ENCODE assay signal across 13 cellular contexts in the genomic region with DNA sequence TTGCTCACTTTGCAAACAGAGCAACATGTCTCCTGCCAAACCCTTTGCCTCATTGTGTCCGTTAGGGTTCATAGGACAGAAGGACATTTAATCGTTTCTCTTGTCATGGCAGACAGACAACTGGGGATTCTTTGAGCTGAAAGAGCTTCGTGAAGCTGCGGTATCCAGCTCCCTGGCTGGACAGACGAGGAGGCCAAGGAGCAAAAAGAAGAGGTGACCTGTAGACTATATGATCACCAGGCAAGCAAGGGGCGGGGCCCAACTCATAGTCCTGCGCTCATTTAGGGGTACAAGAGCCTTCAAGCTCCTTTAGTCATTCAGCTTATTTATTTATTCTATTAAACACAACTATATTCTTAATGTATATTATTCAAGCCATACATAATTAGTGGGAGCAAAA.
DNase-seq lines count a peak whose midpoint lies in the region; ATAC-seq and TF ChIP-seq lines count a peak whose summit lies in the region.
"Had no signal": no experiment of that assay in that cellular context is flagged by ENCODE, and none has a peak within 500 bp of the region (broad histone marks: within the 10 kb centered on the region; RNA-seq: fewer than 3 reads in every experiment).

No MANE protein-coding gene starts in this region.

- H3K27ac Mint-ChIP-seq in brain (peak overlapping the region in 3 of 5 experiments; percentile 30 to 78 (median 46)), neural crest cell (ENCODE audit: unreplicated experiment) (peak overlapping the region; percentile 20), Caco-2 (ENCODE audit: unreplicated experiment) (no peak overlapping the region)
- H3K27ac Mint-ChIP-seq: CD4-positive, alpha-beta memory T cell had no signal

- peak; percentile 23 for DNase-seq in RWPE2 (ENCODE audit: low spot score)
- DNase-seq in neural crest cell (ENCODE audit: low read depth, low spot score): no peak
- no peak for DNase-seq in Caco-2
- no peak for DNase-seq in mucosa of descending colon
- DNase-seq: C1 segment of cervical spinal cord; CD4-positive, alpha-beta memory T cell; COR-L47; DMS153; DND-41; H7; HCEC 1CT had no signal

- no peak for TF ChIP-seq CTCF in RWPE2 (IDR thresholded peaks at IDR 0.05; ENCODE audit: poor library complexity, severe bottlenecking)
- TF ChIP-seq CTCF in brain (conservative IDR thresholded peaks at IDR 0.05): no peak
- no peak for TF ChIP-seq CTCF in neural crest cell (conservative IDR thresholded peaks at IDR 0.05)
- TF ChIP-seq CTCF in Caco-2 (IDR thresholded peaks at IDR 0.05; ENCODE audit: insufficient read depth in 1 of 2, low read depth in 1 of 2, low read length in 1 of 2, severe bottlenecking in 1 of 2, unreplicated experiment in 1 of 2): no peak
- no peak for TF ChIP-seq CTCF in gastroesophageal sphincter (IDR thresholded peaks at IDR 0.05)
- no peak for TF ChIP-seq CTCF in mucosa of descending colon (IDR thresholded peaks at IDR 0.05)

- no peak for TF ChIP-seq POLR2A in gastroesophageal sphincter (IDR thresholded peaks at IDR 0.05)

- H3K36me3 ChIP-seq in RWPE2 (ENCODE audit: low read depth) (no peaks in the 10 kb centered on the region), Caco-2 (ENCODE audit: control insufficient read depth, insufficient read depth, low read length) (no peaks in the 10 kb centered on the region), gastroesophageal sphincter (no peaks in the 10 kb centered on the region), mucosa of descending colon (ENCODE audit: low read depth) (no peaks in the 10 kb centered on the region)

- WGBS in gastroesophageal sphincter (ENCODE audit: low coverage in 1 of 2), 2 donors: 75 to 92% methylated on average over 6 to 7 of the region's 7 CpGs

- no peaks in the 10 kb centered on the region for H3K9me3 ChIP-seq in RWPE2 (ENCODE audit: severe bottlenecking)
- no peaks in the 10 kb centered on the region for H3K9me3 ChIP-seq in Caco-2
- H3K9me3 ChIP-seq in gastroesophageal sphincter: peaks cover 0 to 11% (median 0%) of the 10 kb centered on the region in 3 donors
- H3K9me3 ChIP-seq in mucosa of descending colon: no peaks in the 10 kb centered on the region

- intact Hi-C loops in Caco-2 (cut with micrococcal nuclease; ENCODE audit: unreplicated experiment): no loop called here
- intact Hi-C loops in mucosa of descending colon (cut with DNase I, micrococcal nuclease): no loop called here

- CTCF ChIA-PET in Caco-2 (lab: Charles Lee): no interaction called here

- no peaks in the 10 kb centered on the region for H3K4me1 ChIP-seq in RWPE2 (ENCODE audit: insufficient read depth, poor library complexity, severe bottlenecking)
- H3K4me1 ChIP-seq in Caco-2: no peaks in the 10 kb centered on the region
- no peaks in the 10 kb centered on the region for H3K4me1 ChIP-seq in gastroesophageal sphincter
- no peaks in the 10 kb centered on the region for H3K4me1 ChIP-seq in mucosa of descending colon (ENCODE audit: low read depth)

- ATAC-seq in RWPE2 (ENCODE audit: low read depth) (no peak), gastroesophageal sphincter (no peak), mucosa of descending colon (no peak)

- H3K4me3 Mint-ChIP-seq in brain (no peak overlapping the region), neural crest cell (no peak overlapping the region), Caco-2 (ENCODE audit: unreplicated experiment) (no peak overlapping the region)
- H3K4me3 Mint-ChIP-seq: CD4-positive, alpha-beta memory T cell had no signal

- no TSS peak for BruUV-seq in Caco-2 (replicated peaks; lab: Mats Ljungman, UMichigan)

- H3K36me3 Mint-ChIP-seq in brain (no peaks in the 10 kb centered on the region), neural crest cell (ENCODE audit: low read depth) (no peaks in the 10 kb centered on the region), Caco-2 (ENCODE audit: insufficient read depth, unreplicated experiment) (peaks cover 4% of the 10 kb centered on the region)
- H3K36me3 Mint-ChIP-seq: CD4-positive, alpha-beta memory T cell had no signal

- H3K4me1 Mint-ChIP-seq in brain: peaks cover 49% of the 10 kb centered on the region
- peaks cover 4% of the 10 kb centered on the region for H3K4me1 Mint-ChIP-seq in neural crest cell
- no peaks in the 10 kb centered on the region for H3K4me1 Mint-ChIP-seq in Caco-2 (ENCODE audit: low read depth, unreplicated experiment)
- H3K4me1 Mint-ChIP-seq: CD4-positive, alpha-beta memory T cell had no signal

- peaks cover 47% of the 10 kb centered on the region for H3K27me3 ChIP-seq in RWPE2 (ENCODE audit: insufficient read depth, poor library complexity, severe bottlenecking)
- H3K27me3 ChIP-seq in Caco-2 (replicated peaks; ENCODE audit: control insufficient read depth, insufficient read depth, low read length): peaks cover 2% of the 10 kb centered on the region
- H3K27me3 ChIP-seq in gastroesophageal sphincter: peaks cover 9% of the 10 kb centered on the region

- peaks cover 3 to 12% (median 8%) of the 10 kb centered on the region in 5 experiments for H3K9me3 Mint-ChIP-seq in brain
- no peaks in the 10 kb centered on the region for H3K9me3 Mint-ChIP-seq in neural crest cell
- H3K9me3 Mint-ChIP-seq in Caco-2 (ENCODE audit: unreplicated experiment): no peaks in the 10 kb centered on the region
- H3K9me3 Mint-ChIP-seq: CD4-positive, alpha-beta memory T cell had no signal

- H3K27me3 Mint-ChIP-seq in brain: peaks cover 11% of the 10 kb centered on the region
- H3K27me3 Mint-ChIP-seq in neural crest cell (ENCODE audit: low read depth): no peaks in the 10 kb centered on the region
- peaks cover 27% of the 10 kb centered on the region for H3K27me3 Mint-ChIP-seq in Caco-2 (ENCODE audit: insufficient read depth, unreplicated experiment)

- H3K4me3 ChIP-seq in RWPE2 (ENCODE audit: severe bottlenecking) (no peak overlapping the region), Caco-2 (ENCODE audit: low read depth, low read length) (no peak overlapping the region), gastroesophageal sphincter (no peak overlapping the region), mucosa of descending colon (no peak overlapping the region)

- no peak overlapping the region for H3K27ac ChIP-seq in RWPE2 (ENCODE audit: poor library complexity, severe bottlenecking)
- no peak overlapping the region for H3K27ac ChIP-seq in gastroesophageal sphincter

- POLR2A ChIA-PET in Caco-2 (lab: Charles Lee): no interaction called here

- no peak for TF ChIP-seq EP300 in gastroesophageal sphincter (IDR thresholded peaks at IDR 0.05)
